ENCODE assay signal across 11 cellular contexts in genomic region chr14:80638620-80639215, GRCh38.
DNase-seq lines count a peak whose midpoint lies in the region; ATAC-seq and TF ChIP-seq lines count a peak whose summit lies in the region.
"Had no signal": no experiment of that assay in that cellular context is flagged by ENCODE, and none has a peak within 500 bp of the region (broad histone marks: within the 10 kb centered on the region; RNA-seq: fewer than 3 reads in every experiment).

No MANE protein-coding gene starts in this region.

- ATAC-seq in HG03196 (IDR thresholded peaks at IDR 0.05; ENCODE audit: unreplicated experiment), result no peak
- ATAC-seq: gastrocnemius medialis had no signal

- H3K4me3 ChIP-seq in astrocyte of the cerebellum (ENCODE audit: low read depth, low read length), result no peak overlapping the region
- H3K4me3 ChIP-seq: BLaER1 treated with 17β-estradiol and CSF1 and Interleukin-3, amounts not matched to agents 10 nM and 100 nM; gastrocnemius medialis had no signal

- in situ Hi-C loops in ACHN (cut with HindIII; ENCODE audit: low pct_ligation_motif_present, low pct_unique_long_range_greater_than_20kb, low sequenced_read_pairs) (no loop called here), astrocyte of the cerebellum (cut with HindIII; ENCODE audit: low sequenced_read_pairs) (no loop called here)

- no peak for TF ChIP-seq CTCF in astrocyte of the cerebellum (IDR thresholded peaks at IDR 0.05; ENCODE audit: low read depth, low read length, missing control alignments)

- DNase-seq in ACHN (peak; percentile 36), HS-5 (ENCODE audit: low read depth) (peak; percentile 68), astrocyte of the cerebellum (ENCODE audit: low read depth) (peak; percentile 6), hepatic stellate cell (ENCODE audit: low spot score) (peak; percentile 13), NCI-H2227 treated with DMSO at 0.1 percent for 48 hours (lab: John Stamatoyannopoulos, UW) (no peak), NCI-H146 (lab: John Stamatoyannopoulos, UW) (no peak)
- DNase-seq in activated CD8-positive, alpha-beta memory T cell treated with anti-CD3 and anti-CD28 coated beads, Interleukin-2, amount 50 U/mL, for 48 hours, result no peak
- DNase-seq: activated T-cell treated with anti-CD3 and anti-CD28 coated beads, Interleukin-2, amount 50 U/mL, for 24 hours; gastrocnemius medialis had no signal

Comparison
In these comparisons a context has a peak if more than half of its experiments do, and no peak if none do; other contexts are left out.
1. DNase-seq: peak in ACHN (single experiment), HS-5 (single experiment), astrocyte of the cerebellum (single experiment) and hepatic stellate cell (single experiment); none in NCI-H2227 treated with DMSO at 0.1 percent for 48 hours (single experiment), activated CD8-positive, alpha-beta memory T cell treated with anti-CD3 and anti-CD28 coated beads, Interleukin-2, amount 50 U/mL, for 48 hours (single experiment) and NCI-H146 (single experiment).